In genomic region chrX:119477812-119478232, GRCh38 we compare ENCODE assay signal across 10 cellular contexts. TPM values are rescaled to one million over a fixed set of nuclear protein-coding genes. Genes with fewer than 3 reads are reported as not detected.
A peak's percentile ranks its signal among the peaks of the same experiment; 100 is the strongest.
DNase-seq lines count a peak whose midpoint lies in the region; ATAC-seq and TF ChIP-seq lines count a peak whose summit lies in the region.
"Had no signal": no experiment of that assay in that cellular context is flagged by ENCODE, and none has a peak within 500 bp of the region (broad histone marks: within the 10 kb centered on the region; RNA-seq: fewer than 3 reads in every experiment).

No MANE protein-coding gene starts in this region.

- H3K36me3 ChIP-seq in right atrium auricular region (no peaks in the 10 kb centered on the region), adrenal gland (replicated peaks in 1 of 2) (no peaks in the 10 kb centered on the region), kidney epithelial cell (ENCODE audit: control insufficient read depth, insufficient read depth, low read length) (no peaks in the 10 kb centered on the region), uterus (no peaks in the 10 kb centered on the region)
- no peaks in the 10 kb centered on the region for H3K36me3 ChIP-seq in CD4-positive, alpha-beta memory T cell (ENCODE audit: insufficient read depth, low read length)

- TF ChIP-seq CTCF in right atrium auricular region (IDR thresholded peaks at IDR 0.05) = no peak
- no peak for TF ChIP-seq CTCF in adrenal gland (IDR thresholded peaks at IDR 0.05)
- TF ChIP-seq CTCF in kidney epithelial cell (IDR thresholded peaks at IDR 0.05; ENCODE audit: insufficient read depth, low read length, poor library complexity, severe bottlenecking) = no peak
- no peak for TF ChIP-seq CTCF in uterus (IDR thresholded peaks at IDR 0.05)
- no peak for TF ChIP-seq CTCF in GM13977 (IDR thresholded peaks at IDR 0.05; ENCODE audit: extremely low read depth, insufficient read depth, missing control alignments)

- no peaks in the 10 kb centered on the region for H3K27me3 Mint-ChIP-seq in CD4-positive, alpha-beta memory T cell
- H3K27me3 Mint-ChIP-seq: activated naive CD8-positive, alpha-beta T cell treated with anti-CD3 and anti-CD28 coated beads, Interleukin-2, amount 10 ng/mL, durations not matched to agents 7 days and 5 days; CD4-positive, CD25-positive, alpha-beta regulatory T cell had no signal

- no peak overlapping the region for H3K27ac Mint-ChIP-seq in CD4-positive, alpha-beta memory T cell
- H3K27ac Mint-ChIP-seq: activated naive CD8-positive, alpha-beta T cell treated with anti-CD3 and anti-CD28 coated beads, Interleukin-2, amount 10 ng/mL, durations not matched to agents 7 days and 5 days had no signal

- TF ChIP-seq POLR2A in adrenal gland (IDR thresholded peaks at IDR 0.05) (no peak), uterus (IDR thresholded peaks at IDR 0.05) (no peak)

- H3K9me3 ChIP-seq in right atrium auricular region = no peaks in the 10 kb centered on the region
- no peaks in the 10 kb centered on the region for H3K9me3 ChIP-seq in adrenal gland (replicated peaks in 1 of 3)
- no peaks in the 10 kb centered on the region for H3K9me3 ChIP-seq in uterus
- no peaks in the 10 kb centered on the region for H3K9me3 ChIP-seq in CD4-positive, alpha-beta memory T cell (ENCODE audit: control insufficient read depth in 1 of 2, low read length in 2 of 2)

- CTCF ChIA-PET in CD4-positive, alpha-beta memory T cell (lab: Charles Lee; ENCODE audit: partially characterized antibody) = interaction anchor here (0.8 to 1.4 kb wide), 2 partner anchors 8 to 16 kb away, joined by 3 to 10 read pairs; no protein-coding TSS in a partner anchor

- H3K27ac ChIP-seq in right atrium auricular region (peak overlapping the region in 1 of 2 donors; percentile 34), adrenal gland (no peak overlapping the region), uterus (peak overlapping the region in 1 of 2 donors; percentile 35)
- H3K27ac ChIP-seq in CD4-positive, alpha-beta memory T cell (ENCODE audit: low read depth, low read length) = no peak overlapping the region

- intact Hi-C loops in Right ventricle myocardium inferior (cut with DNase I) (no loop called here), adrenal gland (cut with DNase I) (no loop called here), uterus (cut with DNase I; ENCODE audit: low total_unique reads) (no loop called here)
- intact Hi-C loops in CD4-positive, alpha-beta memory T cell (cut with micrococcal nuclease) = no loop called here

- H3K4me3 ChIP-seq in right atrium auricular region (peak overlapping the region in 1 of 2 donors; percentile 4), adrenal gland (no peak overlapping the region), kidney epithelial cell (ENCODE audit: low read depth, low read length) (no peak overlapping the region), uterus (no peak overlapping the region)
- H3K4me3 ChIP-seq in CD4-positive, alpha-beta memory T cell (ENCODE audit: low read length in 2 of 2) = no peak overlapping the region

- WGBS in adrenal gland, 4 donors = 31 to 36% (median 36%) methylated on average over 3 of the region's 3 CpGs

- DNase-seq in Right ventricle myocardium inferior (ENCODE audit: missing footprints) (no peak), right atrium auricular region (ENCODE audit: low spot score) (no peak), adrenal gland (peak in 6 of 7 donors; percentile 22 to 66 (median 54)), kidney epithelial cell (ENCODE audit: low read depth) (peak; percentile 16), uterus (peak; percentile 55 to 71), NCI-H146 treated with DMSO at 0.1 percent for 48 hours (lab: John Stamatoyannopoulos, UW; ENCODE audit: unreplicated experiment) (no peak), GM13977 (ENCODE audit: low spot score) (no peak)
- DNase-seq in CD4-positive, alpha-beta memory T cell = no peak
- DNase-seq: activated naive CD8-positive, alpha-beta T cell treated with anti-CD3 and anti-CD28 coated beads, Interleukin-2, amount 10 ng/mL, durations not matched to agents 7 days and 5 days; CD4-positive, CD25-positive, alpha-beta regulatory T cell had no signal

- H3K9me3 Mint-ChIP-seq in CD4-positive, alpha-beta memory T cell = no peaks in the 10 kb centered on the region
- H3K9me3 Mint-ChIP-seq: activated naive CD8-positive, alpha-beta T cell treated with anti-CD3 and anti-CD28 coated beads, Interleukin-2, amount 10 ng/mL, durations not matched to agents 7 days and 5 days; CD4-positive, CD25-positive, alpha-beta regulatory T cell had no signal

- peaks cover 0 to 7% (median 4%) of the 10 kb centered on the region in 4 donors for H3K4me1 Mint-ChIP-seq in CD4-positive, alpha-beta memory T cell

- H3K4me3 Mint-ChIP-seq in CD4-positive, alpha-beta memory T cell = no peak overlapping the region
- H3K4me3 Mint-ChIP-seq: activated naive CD8-positive, alpha-beta T cell treated with anti-CD3 and anti-CD28 coated beads, Interleukin-2, amount 10 ng/mL, durations not matched to agents 7 days and 5 days; CD4-positive, CD25-positive, alpha-beta regulatory T cell had no signal

- H3K27me3 ChIP-seq in right atrium auricular region (no peaks in the 10 kb centered on the region), adrenal gland (no peaks in the 10 kb centered on the region), kidney epithelial cell (ENCODE audit: control insufficient read depth, insufficient read depth, low read length) (no peaks in the 10 kb centered on the region), uterus (no peaks in the 10 kb centered on the region)
- H3K27me3 ChIP-seq in CD4-positive, alpha-beta memory T cell (ENCODE audit: insufficient read depth, low read length) = no peaks in the 10 kb centered on the region

- H3K4me1 ChIP-seq in right atrium auricular region = peaks cover 0 to 8% of the 10 kb centered on the region in 2 donors
- peaks cover 6 to 8% of the 10 kb centered on the region in 2 donors for H3K4me1 ChIP-seq in adrenal gland (replicated peaks in 1 of 2)
- no peaks in the 10 kb centered on the region for H3K4me1 ChIP-seq in uterus
- H3K4me1 ChIP-seq in CD4-positive, alpha-beta memory T cell (ENCODE audit: insufficient read depth, low read length) = peaks cover 5% of the 10 kb centered on the region

- POLR2A ChIA-PET in CD4-positive, alpha-beta memory T cell (lab: Charles Lee; ENCODE audit: partially characterized antibody) = no interaction called here

- H3K36me3 Mint-ChIP-seq in CD4-positive, alpha-beta memory T cell = no peaks in the 10 kb centered on the region
- H3K36me3 Mint-ChIP-seq: activated naive CD8-positive, alpha-beta T cell treated with anti-CD3 and anti-CD28 coated beads, Interleukin-2, amount 10 ng/mL, durations not matched to agents 7 days and 5 days; CD4-positive, CD25-positive, alpha-beta regulatory T cell had no signal

- in situ Hi-C loops in GM13977 (cut with MboI; ENCODE audit: low pct_unique_long_range_greater_than_20kb, low sequenced_read_pairs, unreplicated experiment) = no loop called here

- ATAC-seq in Right ventricle myocardium inferior = peak; percentile 50

RNA-seq across cellular contexts. Expression of gene SLC25A5, which starts 9.6 kb away (rescaled TPM):
- total RNA-seq in Right ventricle myocardium inferior (168 TPM), right atrium auricular region (100 to 1,000 TPM; 134 to 174 TPM), adrenal gland (100 to 1,000 TPM; 168 to 313 (median 236) TPM), kidney epithelial cell (274 and 335 TPM in 2 replicates), uterus (100 to 1,000 TPM in 3 of 4 donors, 10 to 100 TPM in 1; 98.8 to 213 (median 135) TPM)
- 100 to 1,000 TPM in 1 of 3 donors, 10 to 100 TPM in 2; 65.2 to 245 (median 77.5) TPM for polyA plus RNA-seq in adrenal gland
- 10 to 100 TPM; 78.4 to 89.4 TPM for total RNA-seq in CD4-positive, alpha-beta memory T cell
- polyA plus RNA-seq in CD4-positive, alpha-beta memory T cell = 100 to 1,000 TPM; 216 to 328 TPM

Comparison
In these comparisons a context has a peak if more than half of its experiments do, and no peak if none do; other contexts are left out.
1. DNase-seq: peak in adrenal gland (6 of 7), kidney epithelial cell (single experiment) and uterus (2 of 2); none in Right ventricle myocardium inferior (single experiment), right atrium auricular region (single experiment), NCI-H146 treated with DMSO at 0.1 percent for 48 hours (single experiment), CD4-positive, alpha-beta memory T cell (0 of 5) and GM13977 (single experiment).